In the genomic region with DNA sequence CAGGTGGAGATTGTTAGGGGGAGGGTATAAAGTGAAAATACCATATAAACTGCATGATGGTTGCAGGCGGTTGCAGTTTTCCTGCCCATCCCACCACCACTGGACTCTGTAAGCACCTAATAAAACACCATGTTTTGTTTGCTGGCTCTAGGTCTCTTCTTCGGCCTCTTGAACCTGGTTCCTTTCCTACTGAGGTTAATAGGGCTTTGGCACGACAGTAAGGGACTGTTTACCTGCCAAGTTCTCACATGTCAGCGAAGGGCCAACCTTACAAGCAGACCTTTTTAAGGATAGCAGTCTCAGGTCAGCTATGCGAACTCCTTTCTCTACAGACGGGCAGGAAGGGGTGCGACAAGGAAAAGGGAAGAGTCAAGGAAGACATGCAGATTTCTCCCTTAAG, we compare ENCODE assay signal across 16 cellular contexts. TPM values are rescaled to one million over a fixed set of nuclear protein-coding genes. Genes with fewer than 3 reads are reported as not detected.
A peak's percentile ranks its signal among the peaks of the same experiment; 100 is the strongest.
DNase-seq lines count a peak whose midpoint lies in the region; ATAC-seq, FAIRE-seq and TF ChIP-seq lines count a peak whose summit lies in the region.
"Had no signal": no experiment of that assay in that cellular context is flagged by ENCODE, and none has a peak within 500 bp of the region (broad histone marks: within the 10 kb centered on the region; RNA-seq: fewer than 3 reads in every experiment).

No MANE protein-coding gene starts in this region.

- TF ChIP-seq POLR2A in right lobe of liver (IDR thresholded peaks at IDR 0.05) = no peak

- H3K4me3 ChIP-seq in mammary epithelial cell (replicated peaks in 1 of 3; ENCODE audit: insufficient read depth in 1 of 3, low read depth in 2 of 3, low read length in 3 of 3) = no peak overlapping the region
- H3K4me3 ChIP-seq in right lobe of liver = no peak overlapping the region
- no peak overlapping the region for H3K4me3 ChIP-seq in pancreas
- H3K4me3 ChIP-seq: A549, HAP-1 had no signal

- no peaks in the 10 kb centered on the region for H3K36me3 ChIP-seq in mammary epithelial cell (ENCODE audit: insufficient read depth, low read length)
- no peaks in the 10 kb centered on the region for H3K36me3 ChIP-seq in right lobe of liver
- no peaks in the 10 kb centered on the region for H3K36me3 ChIP-seq in pancreas
- H3K36me3 ChIP-seq: BE2C, HAP-1 had no signal

- 75% methylated on average over 7 of the region's 7 CpGs for WGBS in mammary epithelial cell (ENCODE audit: low coverage, missing lambda C conversion rate)
- 59% methylated on average over 5 of the region's 7 CpGs for WGBS in right lobe of liver (ENCODE audit: insufficient coverage, low coverage, low lambda C conversion rate, missing lambda C conversion rate)
- WGBS in pancreas, 2 donors = 90 to 93% methylated on average over 7 of the region's 7 CpGs

- H3K27ac ChIP-seq in mammary epithelial cell (ENCODE audit: insufficient read depth, low read depth, low read length) (no peak overlapping the region), right lobe of liver (peak overlapping the region in 2 of 3 donors; percentile 87 to 98), pancreas (no peak overlapping the region)

- CTCF ChIA-PET in mammary epithelial cell (lab: Charles Lee; ENCODE audit: low non-redundant PET) = no interaction called here
- CTCF ChIA-PET in MCF 10A (lab: Yijun Ruan, JAX) = interaction anchor here (0.7 to 9.5 kb wide), 15 partner anchors 10 to 693 kb away, joined by 3 to 149 read pairs (median 4); no protein-coding TSS in a partner anchor

- H3K4me3 Mint-ChIP-seq in MCF 10A (ENCODE audit: unreplicated experiment) (no peak overlapping the region), T-helper 17 cell (no peak overlapping the region)
- H3K4me3 Mint-ChIP-seq: CD14-positive monocyte; CD8-positive, alpha-beta memory T cell had no signal

- dilution Hi-C loops in mammary epithelial cell (cut with HindIII; ENCODE audit: low sequenced_read_pairs) = no loop called here

- H2AFZ ChIP-seq in mammary epithelial cell (ENCODE audit: low read depth, low read length) = peak overlapping the region; percentile 24

- BruUV-seq in mammary epithelial cell (replicated peaks; lab: Mats Ljungman, UMichigan) (no TSS peak), MCF 10A (replicated peaks; lab: Mats Ljungman, UMichigan) (no TSS peak)

- H3K4me1 ChIP-seq in mammary epithelial cell (ENCODE audit: insufficient read depth, low read length) (no peaks in the 10 kb centered on the region), right lobe of liver (peaks cover 0 to 37% (median 7%) of the 10 kb centered on the region in 4 donors), pancreas (peaks cover 16 to 40% (median 25%) of the 10 kb centered on the region in 3 donors)

- in situ Hi-C loops in mammary epithelial cell (cut with MboI; ENCODE audit: low sequenced_read_pairs in 2 of 2) = loop anchor here in 1 of 2 donors (10.0 kb wide), 1 partner anchor 88 kb away; a partner anchor contains a TSS

- H3K9ac ChIP-seq in mammary epithelial cell (ENCODE audit: insufficient read depth, low read length) = no peak overlapping the region

- ATAC-seq in T-helper 17 cell (no peak), right lobe of liver (peak in 2 of 4 donors; percentile 0 to 1), left ventricle myocardium superior (no peak), pancreas (no peak)
- ATAC-seq: A549 had no signal

- no peaks in the 10 kb centered on the region for H3K9me3 ChIP-seq in mammary epithelial cell (replicated peaks; ENCODE audit: insufficient read depth, low read length)
- H3K9me3 ChIP-seq in T-helper 17 cell (ENCODE audit: control insufficient read depth, low read length, poor library complexity, severe bottlenecking) = no peaks in the 10 kb centered on the region
- H3K9me3 ChIP-seq in right lobe of liver = no peaks in the 10 kb centered on the region
- H3K9me3 ChIP-seq in pancreas = no peaks in the 10 kb centered on the region
- H3K9me3 ChIP-seq: A549, BE2C, Caco-2, HAP-1 had no signal

- no peak for TF ChIP-seq CTCF in mammary epithelial cell (conservative IDR thresholded peaks at IDR 0.05 in 1 of 2, IDR thresholded peaks at IDR 0.05 in 1 of 2; ENCODE audit: extremely low read depth in 1 of 2, insufficient read depth in 1 of 2, low read depth in 1 of 2, low read length in 2 of 2)
- no peak for TF ChIP-seq CTCF in MCF 10A (IDR thresholded peaks at IDR 0.05; ENCODE audit: unreplicated experiment)
- TF ChIP-seq CTCF in right lobe of liver (IDR thresholded peaks at IDR 0.05) = no peak
- TF ChIP-seq CTCF in pancreas (IDR thresholded peaks at IDR 0.05) = no peak

- no peak overlapping the region for H3K4me2 ChIP-seq in mammary epithelial cell (ENCODE audit: insufficient read depth, low read depth, low read length)
- H3K4me2 ChIP-seq: A549 had no signal

- FAIRE-seq in pancreas (lab: Jason Lieb, UNC) = no peak
- FAIRE-seq: A549, H1, HTR-8/SVneo had no signal

- no peaks in the 10 kb centered on the region for H3K79me2 ChIP-seq in mammary epithelial cell (ENCODE audit: insufficient read depth, low read length)

- peaks cover 9% of the 10 kb centered on the region for H3K4me1 Mint-ChIP-seq in MCF 10A (ENCODE audit: insufficient read depth, unreplicated experiment)
- H3K4me1 Mint-ChIP-seq in T-helper 17 cell = peaks cover 17% of the 10 kb centered on the region

- H3K27ac Mint-ChIP-seq in MCF 10A (ENCODE audit: low read depth, unreplicated experiment) = no peak overlapping the region
- peak overlapping the region; percentile 27 for H3K27ac Mint-ChIP-seq in T-helper 17 cell
- H3K27ac Mint-ChIP-seq: CD14-positive monocyte had no signal

- H3K27me3 Mint-ChIP-seq in MCF 10A (ENCODE audit: insufficient read depth, unreplicated experiment) (no peaks in the 10 kb centered on the region), T-helper 17 cell (peaks cover 11% of the 10 kb centered on the region)

- POLR2A ChIA-PET in MCF 10A (lab: Yijun Ruan, JAX) = interaction anchor here (0.6 to 1.5 kb wide), 5 partner anchors 8 to 583 kb away, joined by 3 to 5 read pairs (median 3); no protein-coding TSS in a partner anchor

- H3K36me3 Mint-ChIP-seq in MCF 10A (ENCODE audit: insufficient read depth, unreplicated experiment) (peaks cover 5% of the 10 kb centered on the region), T-helper 17 cell (ENCODE audit: low read depth) (peaks cover 2% of the 10 kb centered on the region)
- H3K36me3 Mint-ChIP-seq: CD14-positive monocyte had no signal

- H3K27me3 ChIP-seq in mammary epithelial cell (ENCODE audit: insufficient read depth, low read length) (no peaks in the 10 kb centered on the region), right lobe of liver (no peaks in the 10 kb centered on the region), pancreas (no peaks in the 10 kb centered on the region)
- H3K27me3 ChIP-seq: BE2C had no signal

- intact Hi-C loops in mammary epithelial cell (cut with micrococcal nuclease) (loop anchor here (10.0 kb wide), 2 partner anchors 678 to 692 kb away; no protein-coding TSS in a partner anchor), MCF 10A (cut with micrococcal nuclease) (loop anchor here (5.0 kb wide), 1 partner anchor 699 kb away; no protein-coding TSS in a partner anchor), right lobe of liver (cut with DNase I) (no loop called here), left ventricle myocardium superior (cut with micrococcal nuclease) (loop anchor here (10.0 kb wide), 2 partner anchors 122 to 692 kb away; no protein-coding TSS in a partner anchor), pancreas (cut with DNase I) (loop anchor here in 2 of 3 donors (5.0 to 10.0 kb wide), 2 partner anchors 202 to 204 kb away; no protein-coding TSS in a partner anchor)

- H4K20me1 ChIP-seq in mammary epithelial cell (ENCODE audit: insufficient read depth, low read length) = no peaks in the 10 kb centered on the region

- DNase-seq in mammary epithelial cell (no peak), MCF 10A (ENCODE audit: unreplicated experiment) (no peak), T-helper 17 cell (no peak), right lobe of liver (peak in 1 of 3 donors; percentile 58), left ventricle myocardium superior (no peak), NCI-H2107 treated with DMSO at 0.1 percent for 48 hours (lab: John Stamatoyannopoulos, UW; ENCODE audit: unreplicated experiment) (no peak), pancreas (no peak)
- DNase-seq: BE2C; Caco-2; CD8-positive, alpha-beta memory T cell; GF-D8 had no signal

- no peaks in the 10 kb centered on the region for H3K9me3 Mint-ChIP-seq in MCF 10A (ENCODE audit: unreplicated experiment)
- H3K9me3 Mint-ChIP-seq: CD8-positive, alpha-beta memory T cell had no signal

RNA-seq across cellular contexts. Expression of a gene that starts 3.4 kb away (rescaled TPM):
- total RNA-seq in mammary epithelial cell = 1 to 10 TPM; 2.1 to 3.0 TPM
- 2.0 TPM for polyA plus RNA-seq in mammary epithelial cell
- 0.98 TPM for polyA minus RNA-seq in mammary epithelial cell
- 4.2 and 5.9 TPM in 2 replicates for total RNA-seq in MCF 10A (2022)
- 1 to 10 TPM; 2.8 to 2.9 TPM for total RNA-seq in T-helper 17 cell
- total RNA-seq in right lobe of liver = 1 to 10 TPM in 4 of 6 experiments, under 1 TPM in 2; 0.56 to 2.2 (median 1.6) TPM
- total RNA-seq in left ventricle myocardium superior = 6.0 TPM
- total RNA-seq in pancreas = 1 to 10 TPM; 1.3 to 2.7 (median 1.7) TPM
- polyA plus RNA-seq in pancreas = 1 to 10 TPM; 1.1 to 2.8 TPM

RNA-seq across cellular contexts. Expression of a gene that starts 23.3 kb away (rescaled TPM):
- total RNA-seq in mammary epithelial cell (under 1 TPM in 1 of 2 donors, not detected in 1; 0.50 TPM), MCF 10A (2022) (not detected in 2 replicates), T-helper 17 cell (1 to 10 TPM; 1.8 to 2.5 TPM), right lobe of liver (under 1 TPM in 4 of 6 experiments, not detected in 2; 0.11 to 0.31 (median 0.17) TPM), left ventricle myocardium superior (not detected), pancreas (1 to 10 TPM in 4 of 6 donors, under 1 TPM in 2; 0.61 to 5.7 (median 2.4) TPM)
- polyA plus RNA-seq in mammary epithelial cell (0.07 TPM), pancreas (1 to 10 TPM; 1.4 to 2.1 TPM)
- polyA minus RNA-seq in mammary epithelial cell = not detected
- total RNA-seq: H1 had no signal
- polyA plus RNA-seq: CD14-positive monocyte had no signal

RNA-seq across cellular contexts. Expression of a gene that starts 39.6 kb away (rescaled TPM):
- not detected for total RNA-seq in mammary epithelial cell
- not detected for polyA plus RNA-seq in mammary epithelial cell
- not detected for polyA minus RNA-seq in mammary epithelial cell
- not detected in 2 replicates for total RNA-seq in MCF 10A (2022)
- not detected for total RNA-seq in T-helper 17 cell
- under 1 TPM in 4 of 6 experiments, not detected in 2; 0.35 to 0.55 (median 0.38) TPM for total RNA-seq in right lobe of liver
- total RNA-seq in left ventricle myocardium superior = not detected
- total RNA-seq in pancreas = under 1 TPM; 0.12 to 0.67 (median 0.48) TPM
- 1 to 10 TPM in 1 of 2 donors, under 1 TPM in 1; 0.19 to 1.3 TPM for polyA plus RNA-seq in pancreas
- total RNA-seq: CD8-positive, alpha-beta memory T cell; H1 had no signal
- polyA plus RNA-seq: CD14-positive monocyte; CD8-positive, alpha-beta memory T cell; H1 had no signal

Comparison
In these comparisons a context has a peak if more than half of its experiments do, and no peak if none do; other contexts are left out.
1. H3K27ac ChIP-seq: peak in right lobe of liver (2 of 3); none in mammary epithelial cell (single experiment) and pancreas (0 of 4).
2. intact Hi-C loops: an anchor here in mammary epithelial cell (10.0 kb wide), MCF 10A (5.0 kb wide), left ventricle myocardium superior (10.0 kb wide) and pancreas (5.0 to 10.0 kb wide); none called in right lobe of liver.